Comparison of ENCODE assay signal across 8 cellular contexts in genomic region chr2:64751286-64752260, GRCh38.
A peak's percentile ranks its signal among the peaks of the same experiment; 100 is the strongest.
DNase-seq lines count a peak whose midpoint lies in the region; ATAC-seq and TF ChIP-seq lines count a peak whose summit lies in the region.

No MANE protein-coding gene starts in this region.

- DNase-seq in DMS153 (lab: John Stamatoyannopoulos, UW) (peak; percentile 56), NCI-H524 treated with DMSO at 0.1 percent for 48 hours (lab: John Stamatoyannopoulos, UW) (peak; percentile 10), germinal center (ENCODE audit: low spot score) (peak; percentile 13), neuronal stem cell (ENCODE audit: low spot score) (no peak), ecto neural progenitor cell (ENCODE audit: low spot score) (no peak)
- peak; percentile 31 for DNase-seq in activated naive CD4-positive, alpha-beta T cell treated with anti-CD3 and anti-CD28 coated beads, Interleukin-2, amount 50 U/mL, for 16 hours

- no peak overlapping the region for H3K4ac ChIP-seq in neuronal stem cell (ENCODE audit: low read length)

- peaks cover 2 to 4% of the 10 kb centered on the region in 2 donors for H3K9me3 ChIP-seq in neuronal stem cell (replicated peaks in 1 of 2; ENCODE audit: control insufficient read depth in 2 of 2, insufficient read depth in 1 of 2, low read depth in 1 of 2, low read length in 2 of 2)

- peak overlapping the region; percentile 69 to 86 for H3K4me3 ChIP-seq in neuronal stem cell (ENCODE audit: low read length in 2 of 2)

- peak overlapping the region; percentile 95 for H2AFZ ChIP-seq in neuronal stem cell (ENCODE audit: low read length)

- TF ChIP-seq POLR2A in GM19193 (IDR thresholded peaks at IDR 0.05; ENCODE audit: extremely low read depth, insufficient read depth, insufficient read length): peak; percentile 66

- ATAC-seq in HG03139 (IDR thresholded peaks at IDR 0.05; ENCODE audit: unreplicated experiment): peak; percentile 77

- no peak overlapping the region for H3K27ac ChIP-seq in neuronal stem cell (replicated peaks; ENCODE audit: low read length)

- H2BK12ac ChIP-seq in neuronal stem cell (ENCODE audit: low read length): no peak overlapping the region

- peak overlapping the region; percentile 96 for H3K9ac ChIP-seq in neuronal stem cell (ENCODE audit: low read depth, low read length, poor library complexity)

- no peaks in the 10 kb centered on the region for H3K36me3 ChIP-seq in neuronal stem cell (replicated peaks in 1 of 2; ENCODE audit: control insufficient read depth in 2 of 2, insufficient read depth in 2 of 2, low read length in 2 of 2)

- peak overlapping the region; percentile 72 for H2BK5ac ChIP-seq in neuronal stem cell (ENCODE audit: low read length)

- peak overlapping the region; percentile 87 for H3K14ac ChIP-seq in neuronal stem cell (ENCODE audit: low read length)

- no peak overlapping the region for H4K91ac ChIP-seq in neuronal stem cell (ENCODE audit: low read depth, low read length, poor library complexity)

- no peak overlapping the region for H2AK5ac ChIP-seq in neuronal stem cell (ENCODE audit: low read depth, low read length)

- peak overlapping the region; percentile 0 for H2BK120ac ChIP-seq in neuronal stem cell (ENCODE audit: low read depth, low read length)

- H3K23ac ChIP-seq in neuronal stem cell (ENCODE audit: low read depth, low read length, poor library complexity): peak overlapping the region; percentile 87

- H3K79me1 ChIP-seq in neuronal stem cell (ENCODE audit: low read depth, low read length): peaks cover 2% of the 10 kb centered on the region

- peak overlapping the region; percentile 84 for H3K4me2 ChIP-seq in neuronal stem cell (ENCODE audit: insufficient read depth, low read length, poor library complexity, severe bottlenecking)

- H3K27me3 ChIP-seq in neuronal stem cell (ENCODE audit: control insufficient read depth in 3 of 3, insufficient read depth in 3 of 3, low read depth in 1 of 3, low read length in 3 of 3): peaks cover 0 to 10% (median 0%) of the 10 kb centered on the region in 3 experiments

- no CpG with 5 or more reads among the region's 59 CpGs for WGBS in neuronal stem cell (ENCODE audit: extremely low coverage in 2 of 2, insufficient read length in 2 of 2, insufficient replicate concordance in 1 of 2), 2 donors

- H4K8ac ChIP-seq in neuronal stem cell (ENCODE audit: low read depth, low read length): no peak overlapping the region

- H2BK15ac ChIP-seq in neuronal stem cell (ENCODE audit: low read length): no peak overlapping the region

- H3K18ac ChIP-seq in neuronal stem cell (ENCODE audit: low read length): peak overlapping the region; percentile 97

- H3K4me1 ChIP-seq in neuronal stem cell (ENCODE audit: control insufficient read depth in 2 of 2, insufficient read depth in 1 of 2, low read depth in 1 of 2, low read length in 2 of 2): peaks cover 2 to 14% of the 10 kb centered on the region in 2 donors

Comparison
In these comparisons a context has a peak if more than half of its experiments do, and no peak if none do; other contexts are left out.
1. DNase-seq: peak in DMS153 (single experiment), NCI-H524 treated with DMSO at 0.1 percent for 48 hours (single experiment), activated naive CD4-positive, alpha-beta T cell treated with anti-CD3 and anti-CD28 coated beads, Interleukin-2, amount 50 U/mL, for 16 hours (single experiment) and germinal center (single experiment); none in neuronal stem cell (single experiment) and ecto neural progenitor cell (single experiment).